Comparison of ENCODE assay signal across 8 cellular contexts in genomic region chr9:41074356-41074942, GRCh38. TPM values are rescaled to one million over a fixed set of nuclear protein-coding genes. Genes with fewer than 3 reads are reported as not detected.
DNase-seq lines count a peak whose midpoint lies in the region; ATAC-seq, FAIRE-seq and TF ChIP-seq lines count a peak whose summit lies in the region.
"Not testable (repeated sequence)": the region's sequence is repeated elsewhere in the genome, so short reads cannot be mapped to it uniquely, and the experiment has no call there.
"Had no signal": no experiment of that assay in that cellular context is flagged by ENCODE, and none has a peak within 500 bp of the region (broad histone marks: within the 10 kb centered on the region; RNA-seq: fewer than 3 reads in every experiment).

No MANE protein-coding gene starts in this region.

- not testable (repeated sequence) for H3K79me2 ChIP-seq in H1 (ENCODE audit: control insufficient read depth in 1 of 2, insufficient read depth in 2 of 2, low read length in 2 of 2)

- 39% methylated on average over 32 of the region's 63 CpGs; no CpG with 5 or more reads in 1 of the 2 experiments for WGBS in H1 (ENCODE audit: extremely low coverage in 1 of 2, insufficient coverage in 1 of 2, insufficient read length in 1 of 2, insufficient replicate concordance in 2 of 2, low coverage in 1 of 2, low lambda C conversion rate in 2 of 2, missing lambda C conversion rate in 1 of 2), 2 experiments

- TF ChIP-seq EP300 in H1 (IDR thresholded peaks at IDR 0.05; ENCODE audit: borderline replicate concordance in 1 of 2, low read depth in 2 of 2, low read length in 2 of 2) = not testable (repeated sequence)

- not testable (repeated sequence) for H3K9me3 ChIP-seq in H1 (ENCODE audit: insufficient read depth in 2 of 2, low read depth in 1 of 2, low read length in 1 of 2)

- ATAC-seq in GM18502 (IDR thresholded peaks at IDR 0.05; ENCODE audit: poor library complexity, unreplicated experiment) = peak; percentile 75

- not testable (repeated sequence) for H4K8ac ChIP-seq in H1 (ENCODE audit: extremely low read depth, insufficient read depth, low read length)

- not testable (repeated sequence) for H3K56ac ChIP-seq in H1 (replicated peaks; ENCODE audit: insufficient read length, low read depth, low read length)

- H3K27ac ChIP-seq in H1 (ENCODE audit: low read depth, low read length) = not testable (repeated sequence)

- H2BK12ac ChIP-seq in H1 (ENCODE audit: low read depth, low read length) = not testable (repeated sequence)

- not testable (repeated sequence) for TF ChIP-seq CTCF in H1 (IDR thresholded peaks at IDR 0.05; ENCODE audit: control extremely low read depth in 1 of 3, insufficient read depth in 1 of 3, low read depth in 1 of 3, low read length in 3 of 3)

- not testable (repeated sequence) for H2BK120ac ChIP-seq in H1 (replicated peaks; ENCODE audit: low read depth, low read length)

- not testable (repeated sequence) for H2BK20ac ChIP-seq in H1 (ENCODE audit: low read length)

- DNase-seq in HEK293T (ENCODE audit: extremely low spot score) (peak; percentile 23), H1 (ENCODE audit: low read depth in 1 of 2, low spot score in 2 of 2) (peak in 1 of 2 experiments; percentile 70), iris pigment epithelial cell (ENCODE audit: low read depth) (peak; percentile 10), posterior vena cava (ENCODE audit: low spot score) (peak; percentile 89)
- peak; percentile 75 for DNase-seq in activated CD8-positive, alpha-beta memory T cell treated with anti-CD3 and anti-CD28 coated beads, Interleukin-2, amount 50 U/mL, for 48 hours

- H2AK5ac ChIP-seq in H1 (ENCODE audit: low read depth, low read length) = not testable (repeated sequence)

- peak overlapping the region in 1 of 3 donors; percentile 76 for H3K27ac Mint-ChIP-seq in IgD-negative memory B cell

- not testable (repeated sequence) for H3K4me1 ChIP-seq in H1 (replicated peaks in 1 of 4; ENCODE audit: control insufficient read depth in 3 of 4, insufficient read depth in 4 of 4, low read length in 3 of 4)

- H3K4me3 ChIP-seq in H1 (ENCODE audit: extremely low read depth in 1 of 4, insufficient read depth in 2 of 4, low read depth in 3 of 4, low read length in 4 of 4) = peak overlapping the region; percentile 32 to 55 (median 37); a peak in 4 of 8 replicates

- not testable (repeated sequence) for H3K18ac ChIP-seq in H1 (ENCODE audit: extremely low read depth, low read length)

- H3K4ac ChIP-seq in H1 (replicated peaks; ENCODE audit: insufficient read length, low read depth, low read length) = not testable (repeated sequence)

- FAIRE-seq in H1 (lab: Jason Lieb, UNC) = not testable (repeated sequence)

- H4K91ac ChIP-seq in H1 (replicated peaks; ENCODE audit: insufficient read length, low read length) = not testable (repeated sequence)

- not testable (repeated sequence) for H3K36me3 Mint-ChIP-seq in IgD-negative memory B cell

- not testable (repeated sequence) for H3K23me2 ChIP-seq in H1 (ENCODE audit: low read depth, low read length)

- not testable (repeated sequence) for H2AFZ ChIP-seq in H1 (ENCODE audit: low read length)

- H4K20me1 ChIP-seq in H1 (replicated peaks in 1 of 2; ENCODE audit: control insufficient read depth in 1 of 2, insufficient read depth in 2 of 2, low read length in 2 of 2) = not testable (repeated sequence)

- not testable (repeated sequence) for H3K36me3 ChIP-seq in H1 (ENCODE audit: control insufficient read depth in 2 of 4, insufficient read depth in 4 of 4, low read length in 3 of 4)

- not testable (repeated sequence) for TF ChIP-seq POLR2A in H1 (IDR thresholded peaks at IDR 0.05; ENCODE audit: control extremely low read depth in 1 of 2, low read depth in 2 of 2, low read length in 2 of 2)

- CTCF ChIA-PET in HEK293T (lab: Yijun Ruan, JAX); H1 (lab: Charles Lee; ENCODE audit: partially characterized antibody): not testable (repeated sequence)

- not testable (repeated sequence) for H3K79me1 ChIP-seq in H1 (ENCODE audit: low read depth, low read length)

- H3K4me3 Mint-ChIP-seq in IgD-negative memory B cell = peak overlapping the region; percentile 26 to 80 (median 78)

- H3K27me3 Mint-ChIP-seq in IgD-negative memory B cell = peaks cover 16% of the 10 kb centered on the region

- not testable (repeated sequence) for H3K4me1 Mint-ChIP-seq in IgD-negative memory B cell

- H3K9ac ChIP-seq in H1 (replicated peaks in 1 of 4; ENCODE audit: extremely low read depth in 1 of 4, low read depth in 3 of 4, low read length in 3 of 4) = not testable (repeated sequence)

- H3K4me2 ChIP-seq in H1 (ENCODE audit: insufficient read depth in 1 of 2, low read depth in 2 of 2, low read length in 2 of 2) = peak overlapping the region; percentile 40 to 61

- H4K5ac ChIP-seq in H1 (ENCODE audit: insufficient read length, low read depth, low read length) = not testable (repeated sequence)

- TF ChIP-seq RAD21 in H1 (IDR thresholded peaks at IDR 0.05 in 1 of 2, conservative IDR thresholded peaks at IDR 0.05 in 1 of 2; ENCODE audit: low read depth in 2 of 2, low read length in 2 of 2) = not testable (repeated sequence)

- POLR2A ChIA-PET in HEK293T (lab: Yijun Ruan, JAX); H1 (lab: Charles Lee; ENCODE audit: partially characterized antibody): not testable (repeated sequence)

- H2BK5ac ChIP-seq in H1 (ENCODE audit: low read depth, low read length) = not testable (repeated sequence)

- H3K23ac ChIP-seq in H1 (ENCODE audit: insufficient read length) = not testable (repeated sequence)

- H3K14ac ChIP-seq in H1 (ENCODE audit: insufficient read length) = not testable (repeated sequence)

- peaks cover 21 to 47% (median 28%) of the 10 kb centered on the region in 4 experiments for H3K27me3 ChIP-seq in H1 (replicated peaks in 1 of 4; ENCODE audit: control insufficient read depth in 3 of 4, extremely low read depth in 1 of 4, insufficient read depth in 3 of 4, low read length in 3 of 4)

- H3K9me3 Mint-ChIP-seq in IgD-negative memory B cell = not testable (repeated sequence)

- not testable (repeated sequence) for H2BK15ac ChIP-seq in H1 (ENCODE audit: low read length)

- intact Hi-C loops in posterior vena cava (cut with DNase I) = not testable (repeated sequence)

TF ChIP-seq in H1, 55 proteins besides CTCF, POLR2A, EP300 and RAD21:
- TF ChIP-seq KDM4A (IDR thresholded peaks at IDR 0.05; ENCODE audit: low read depth, low read length, severe bottlenecking) (peak; percentile 61), SUZ12 (IDR thresholded peaks at IDR 0.05; ENCODE audit: low read length) (peak; percentile 60; the same call in 1 of the 2 replicates)
TF ChIP-seq in H1: peak in this region for 2; not testable (repeated sequence) for 53.

RNA-seq across cellular contexts. Expression of gene FOXD4L6, which starts 54.0 kb away (rescaled TPM):
- not detected for polyA plus RNA-seq in IgD-negative memory B cell
- total RNA-seq in H1 (2021; fragmentation: NEBNext Ultra II Directional; extraction: Animal tissue kit (Norgen Biotek cat#: 25700)) = 0.13 TPM in 1 of 2 replicates, not detected in the other
- polyA plus RNA-seq in H1 (2011; rRNA removed) = not detected in 2 replicates
- not detected for polyA plus RNA-seq in H1 (2011; cell fraction: cytosol; rRNA removed)
- polyA plus RNA-seq in H1 (2011; cell fraction: nucleus; rRNA removed) = not detected
- polyA plus RNA-seq in H1 (2012, experiment 1 of 2) = not detected in 4 replicates
- not detected for polyA plus RNA-seq in H1 (2012, experiment 2 of 2)
- polyA plus RNA-seq in H1 (2013, experiment 1 of 2) = not detected
- polyA plus RNA-seq in H1 (2013, experiment 2 of 2) = not detected
- polyA minus RNA-seq in H1 (2011; rRNA and poly(A)+ RNA removed) = not detected in 2 replicates
- not detected for polyA minus RNA-seq in H1 (2011; cell fraction: cytosol; rRNA and poly(A)+ RNA removed)
- polyA minus RNA-seq in H1 (2011; cell fraction: nucleus; rRNA and poly(A)+ RNA removed) = not detected
- total RNA-seq in posterior vena cava = not detected
- total RNA-seq: PC-9 had no signal
